ENCODE assay signal across 19 cellular contexts in genomic region chr3:155227141-155227540, GRCh38.
DNase-seq lines count a peak whose midpoint lies in the region; ATAC-seq, FAIRE-seq and TF ChIP-seq lines count a peak whose summit lies in the region.
"Had no signal": no experiment of that assay in that cellular context is flagged by ENCODE, and none has a peak within 500 bp of the region (broad histone marks: within the 10 kb centered on the region; RNA-seq: fewer than 3 reads in every experiment).

No MANE protein-coding gene starts in this region.

- WGBS in K562 (ENCODE audit: insufficient coverage, low coverage, missing lambda C conversion rate) = 65% methylated on average over 3 of the region's 3 CpGs
- 70% methylated on average over 3 of the region's 3 CpGs for WGBS in suprapubic skin
- WGBS in right lobe of liver (ENCODE audit: insufficient coverage, low coverage, low lambda C conversion rate, missing lambda C conversion rate) = 83% methylated on average over 3 of the region's 3 CpGs

- peak; percentile 44 for FAIRE-seq in K562 (lab: Jason Lieb, UNC)
- FAIRE-seq: GM12891, GM18507, H54 had no signal

- H3K79me2 ChIP-seq in K562 (ENCODE audit: control insufficient read depth, insufficient read depth, low read length) = no peaks in the 10 kb centered on the region

- no peak overlapping the region for H3K4me2 ChIP-seq in K562 (ENCODE audit: insufficient read depth, low read length)
- H3K4me2 ChIP-seq: GM23338 had no signal

- TF ChIP-seq EP300 in K562 (IDR thresholded peaks at IDR 0.05; ENCODE audit: low read length) (no peak), suprapubic skin (IDR thresholded peaks at IDR 0.05) (no peak)

- intact Hi-C loops in K562 (cut with micrococcal nuclease) = no loop called here
- intact Hi-C loops in right lobe of liver (cut with DNase I) = no loop called here

- H3K27me3 ChIP-seq in K562 (ENCODE audit: control insufficient read depth in 2 of 2, insufficient read depth in 2 of 2, low read length in 2 of 2) = no peaks in the 10 kb centered on the region
- H3K27me3 ChIP-seq in suprapubic skin = no peaks in the 10 kb centered on the region
- H3K27me3 ChIP-seq in right lobe of liver = no peaks in the 10 kb centered on the region

- H3K27ac ChIP-seq in K562 (ENCODE audit: extremely low read depth, low read depth, low read length) (no peak overlapping the region), suprapubic skin (peak overlapping the region; percentile 24), right lobe of liver (no peak overlapping the region)

- no peak for TF ChIP-seq POLR2A in K562 (conservative IDR thresholded peaks at IDR 0.05)
- no peak for TF ChIP-seq POLR2A in suprapubic skin (IDR thresholded peaks at IDR 0.05)
- TF ChIP-seq POLR2A in right lobe of liver (IDR thresholded peaks at IDR 0.05) = no peak

- TF ChIP-seq RAD21 in K562 (CRISPR knock-in tag; conservative IDR thresholded peaks at IDR 0.05 in 1 of 2, IDR thresholded peaks at IDR 0.05 in 1 of 2) = no peak

- H3K9me1 ChIP-seq in K562 (ENCODE audit: control insufficient read depth, insufficient read depth, low read length) = no peaks in the 10 kb centered on the region

- H3K4me3 ChIP-seq in K562 = no peak overlapping the region
- H3K4me3 ChIP-seq in fibroblast of mammary gland (ENCODE audit: control insufficient read depth, low read depth, low read length) = no peak overlapping the region
- no peak overlapping the region for H3K4me3 ChIP-seq in suprapubic skin
- H3K4me3 ChIP-seq in right lobe of liver = no peak overlapping the region
- H3K4me3 ChIP-seq: GM23338, HAP-1 had no signal

- TF ChIP-seq CTCF in K562 (IDR thresholded peaks at IDR 0.05 in 2 of 3, conservative IDR thresholded peaks at IDR 0.05 in 1 of 3; ENCODE audit: insufficient read depth in 2 of 3, low read depth in 1 of 3, low read length in 3 of 3) (no peak), fibroblast of mammary gland (conservative IDR thresholded peaks at IDR 0.05; ENCODE audit: control insufficient read depth, insufficient read depth, low read depth, low read length) (no peak), suprapubic skin (IDR thresholded peaks at IDR 0.05) (no peak), right lobe of liver (IDR thresholded peaks at IDR 0.05) (no peak)

- in situ Hi-C loops in K562 (cut with MboI) = no loop called here

- BruUV-seq in K562 (replicated peaks; lab: Mats Ljungman, UMichigan) = no TSS peak

- H2AFZ ChIP-seq in K562 (ENCODE audit: low read depth, low read length) = no peak overlapping the region
- H2AFZ ChIP-seq: GM23338 had no signal

- CTCF ChIA-PET in K562 (lab: Yijun Ruan, JAX; ENCODE audit: low intra/inter-chr PET ratio) = no interaction called here

- H3K36me3 ChIP-seq in K562 (ENCODE audit: control insufficient read depth, insufficient read depth, low read length) = no peaks in the 10 kb centered on the region
- no peaks in the 10 kb centered on the region for H3K36me3 ChIP-seq in suprapubic skin
- no peaks in the 10 kb centered on the region for H3K36me3 ChIP-seq in right lobe of liver
- H3K36me3 ChIP-seq: HAP-1 had no signal

- ATAC-seq in K562 (no peak), right lobe of liver (no peak)
- ATAC-seq: GM23338 had no signal

- H3K4me1 ChIP-seq in K562 (replicated peaks in 1 of 2; ENCODE audit: control insufficient read depth in 2 of 2, insufficient read depth in 2 of 2, low read length in 2 of 2) (peaks cover 0 to 13% of the 10 kb centered on the region in 2 experiments; a peak in 3 of 5 replicates), suprapubic skin (peaks cover 6% of the 10 kb centered on the region), right lobe of liver (peaks cover 0 to 4% (median 1%) of the 10 kb centered on the region in 4 donors)
- H3K4me1 ChIP-seq: HAP-1 had no signal

- no peaks in the 10 kb centered on the region for H3K9me3 ChIP-seq in K562 (replicated peaks; ENCODE audit: control insufficient read depth, insufficient read depth, low read depth, low read length)
- H3K9me3 ChIP-seq in suprapubic skin = no peaks in the 10 kb centered on the region
- no peaks in the 10 kb centered on the region for H3K9me3 ChIP-seq in right lobe of liver
- H3K9me3 ChIP-seq: HAP-1 had no signal

- H3K9ac ChIP-seq in K562 (ENCODE audit: insufficient read depth in 1 of 2, low read depth in 2 of 2, low read length in 2 of 2) = no peak overlapping the region

- H4K20me1 ChIP-seq in K562 (replicated peaks; ENCODE audit: control insufficient read depth, insufficient read depth, low read length) = no peaks in the 10 kb centered on the region

- POLR2A ChIA-PET in K562 (lab: Yijun Ruan, JAX) = interaction anchor here (0.6 kb wide), 1 partner anchor 190 kb away, joined by 3 read pairs; no protein-coding TSS in a partner anchor

- no peak for DNase-seq in K562 (ENCODE audit: extremely low read depth in 1 of 4, low spot score in 3 of 4)
- peak; percentile 52 for DNase-seq in fibroblast of mammary gland (ENCODE audit: low read depth)
- DNase-seq in suprapubic skin (ENCODE audit: low spot score in 2 of 2) = no peak
- no peak for DNase-seq in amygdala (lab: John Stamatoyannopoulos, UW)
- no peak for DNase-seq in GOT3 (lab: John Stamatoyannopoulos, UW)
- DNase-seq in right lobe of liver = no peak
- DNase-seq: C1 segment of cervical spinal cord; Calu3; CD4-positive, alpha-beta memory T cell; COR-L47; DMS53; DMS79 treated with DMSO at 0.1 percent for 48 hours; GF-D8; HFFc6 had no signal

TF ChIP-seq in K562, 482 proteins besides CTCF, POLR2A, EP300 and RAD21 (continues in another document):
- TF ChIP-seq ZKSCAN3 (CRISPR knock-in tag; IDR thresholded peaks at IDR 0.05) (no peak), PHB (CRISPR knock-in tag; IDR thresholded peaks at IDR 0.05) (no peak), E2F6 (IDR thresholded peaks at IDR 0.05; ENCODE audit: borderline replicate concordance in 1 of 2, extremely low read depth in 1 of 2, insufficient read depth in 1 of 2, insufficient read length in 1 of 2, low read depth in 1 of 2, low read length in 1 of 2, poor library complexity in 1 of 2, severe bottlenecking in 1 of 2) (no peak), IRF9 (tag; IDR thresholded peaks at IDR 0.05) (no peak), SRF (CRISPR knock-in tag; IDR thresholded peaks at IDR 0.05) (no peak), ZFP91 (CRISPR knock-in tag; IDR thresholded peaks at IDR 0.05) (no peak), BRF2 (IDR thresholded peaks at IDR 0.05; ENCODE audit: borderline replicate concordance, insufficient read depth, insufficient read length) (no peak), CLOCK (CRISPR knock-in tag; IDR thresholded peaks at IDR 0.05; ENCODE audit: borderline replicate concordance) (no peak), STAG1 (CRISPR knock-in tag; IDR thresholded peaks at IDR 0.05; ENCODE audit: borderline replicate concordance) (no peak)
